ENCODE assay signal across 23 cellular contexts in the genomic region with DNA sequence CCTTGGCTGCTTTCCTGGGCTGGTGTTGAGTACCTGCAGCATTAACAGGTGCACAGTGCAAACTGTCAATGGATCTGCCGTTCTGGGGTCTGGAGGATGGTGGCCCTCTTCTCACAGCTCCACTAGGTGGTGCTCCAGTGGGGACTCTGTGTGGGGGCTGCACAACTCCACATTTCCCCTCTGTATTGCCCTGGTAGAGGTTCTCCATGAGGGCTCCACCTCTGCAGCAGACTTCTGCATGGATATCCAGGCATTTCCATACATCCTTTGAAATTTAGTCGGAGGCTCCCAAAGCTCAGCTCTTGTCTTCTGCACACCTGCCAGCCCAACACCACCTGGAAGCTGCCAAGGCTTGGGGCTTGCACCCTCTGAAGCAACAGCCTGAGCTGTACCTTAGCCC.
"Had no signal": no experiment of that assay in that cellular context is flagged by ENCODE, and none has a peak within 500 bp of the region (broad histone marks: within the 10 kb centered on the region; RNA-seq: fewer than 3 reads in every experiment).

No MANE protein-coding gene starts in this region.

- ATAC-seq: Right ventricle myocardium inferior, SK-N-SH treated with all-trans-retinoic acid at 6 μM for 48 hours, T-helper 17 cell had no signal

- H3K27ac ChIP-seq: HL-60, PC-9, Peyer's patch, SJCRH30 had no signal

- DNase-seq: Karpas-422, KG1, MG63, NCI-H1092 treated with DMSO at 0.1 percent for 48 hours, NCI-H1417, NCI-H1436 treated with DMSO at 0.1 percent for 48 hours, NCI-H1694, NCI-H187 treated with DMSO at 0.1 percent for 48 hours, NCI-H2029 treated with DMSO at 0.1 percent for 48 hours, NCI-H2107, NCI-H2171 treated with DMSO at 0.1 percent for 48 hours, NCI-H510A, NCI-H526, NCI-H774, PC-9, Peyer's patch, SHP77 treated with DMSO at 0.1 percent for 48 hours, SJCRH30, T-helper 1 cell, T-helper 17 cell had no signal

- H3K27me3 ChIP-seq: MG63, Peyer's patch, SJCRH30 had no signal

- H3K9me3 ChIP-seq: MG63, SJCRH30 had no signal

- H3K36me3 ChIP-seq: MG63, Peyer's patch, SJCRH30 had no signal

- H3K4me3 ChIP-seq: MG63, PC-9, Peyer's patch, SJCRH30 had no signal

- H3K4me1 ChIP-seq: Peyer's patch, SJCRH30 had no signal

- H3K4me2 ChIP-seq: PC-9 had no signal

- H2AFZ ChIP-seq: PC-9 had no signal
